In the genomic region with DNA sequence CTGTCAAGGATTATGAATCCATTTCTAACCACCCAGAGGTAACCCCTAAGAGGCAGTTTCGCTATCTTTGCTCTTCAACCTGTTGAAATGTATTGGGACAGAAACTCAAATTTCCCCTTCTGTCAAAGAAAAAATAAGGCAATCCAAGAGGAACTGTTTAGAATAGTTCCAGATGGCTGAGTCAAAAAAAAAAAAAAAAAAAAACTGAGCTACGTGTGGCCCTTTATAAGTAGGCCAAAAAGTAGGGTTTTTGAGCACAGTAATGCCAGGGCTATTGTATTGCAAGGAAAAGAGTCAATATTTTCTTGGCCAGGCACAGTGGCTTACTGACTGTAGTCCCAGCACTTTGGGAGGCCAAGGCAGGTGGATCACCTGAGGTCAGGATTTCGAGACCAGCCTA, we compare ENCODE assay signal across 24 cellular contexts.
"Had no signal": no experiment of that assay in that cellular context is flagged by ENCODE, and none has a peak within 500 bp of the region (broad histone marks: within the 10 kb centered on the region; RNA-seq: fewer than 3 reads in every experiment).

No MANE protein-coding gene starts in this region.

- H3K4me1 ChIP-seq: parathyroid adenoma, psoas muscle, right lobe of liver, sigmoid colon, stomach, tibial nerve, vagina had no signal

- H3K9me3 ChIP-seq: neutrophil, ovary, psoas muscle, right lobe of liver, sigmoid colon, stomach, thoracic aorta, thyroid gland, tibial nerve, vagina had no signal

- DNase-seq: naive B cell; naive thymus-derived CD8-positive, alpha-beta T cell; nephron progenitor cell; nucleus accumbens; ovary; posterior cingulate gyrus; psoas muscle; right cardiac atrium; right lobe of liver; sigmoid colon; small intestine; stimulated activated CD4-positive, alpha-beta T cell treated with anti-CD3 and anti-CD28 coated beads, Interleukin-12 subunit alpha, Interleukin-12 subunit beta, amount 100 ng/mL, for 4 hours; stimulated activated CD4-positive, alpha-beta T cell treated with anti-CD3 and anti-CD28 coated beads, Interleukin-1b, Interleukin-23, amount 100 ng/mL, for 48 hours; stimulated activated CD4-positive, alpha-beta T cell treated with anti-CD3 and anti-CD28 coated beads, Interleukin-4, amount 100 ng/mL, for 24 hours; stimulated activated naive B cell treated with anti-CD40 and anti-IgM and Interleukin-4, amounts not matched to agents 10 μg/mL and 1 μg/mL and 100 μg/mL, for 72 hours; stimulated activated naive CD4-positive, alpha-beta T cell treated with Interleukin-2 at 50 U/mL for 16 hours; stomach; thyroid gland had no signal

- H3K27ac ChIP-seq: neutrophil, ovary, parathyroid adenoma, psoas muscle, right lobe of liver, sigmoid colon, stomach, thoracic aorta, thyroid gland, tibial nerve, vagina had no signal

- H2AFZ ChIP-seq: parathyroid adenoma had no signal

- H3K79me2 ChIP-seq: parathyroid adenoma had no signal

- H3K4me3 ChIP-seq: ovary, psoas muscle, right lobe of liver, sigmoid colon, stomach, thoracic aorta, thyroid gland, tibial nerve, vagina had no signal

- H3K27me3 ChIP-seq: ovary, right lobe of liver, sigmoid colon, stomach, thyroid gland, tibial nerve, vagina had no signal

- H3K36me3 ChIP-seq: neutrophil, ovary, right lobe of liver, sigmoid colon, stomach, thoracic aorta, thyroid gland, tibial nerve, vagina had no signal

- FAIRE-seq: urothelium cell line had no signal
